ENCODE assay signal across 8 cellular contexts in genomic region chr14:70665448-70666363, GRCh38. TPM values are rescaled to one million over a fixed set of nuclear protein-coding genes. Genes with fewer than 3 reads are reported as not detected.
DNase-seq lines count a peak whose midpoint lies in the region; ATAC-seq and TF ChIP-seq lines count a peak whose summit lies in the region.

No MANE protein-coding gene starts in this region.

- no peak overlapping the region for H3K4me3 ChIP-seq in right atrium auricular region

- no peaks in the 10 kb centered on the region for H3K27me3 Mint-ChIP-seq in WTC11 (ENCODE audit: low read depth)
- H3K27me3 Mint-ChIP-seq in naive B cell, result no peaks in the 10 kb centered on the region
- H3K27me3 Mint-ChIP-seq in glutamatergic neuron (ENCODE audit: unreplicated experiment), result peaks cover 4% of the 10 kb centered on the region

- TF ChIP-seq RAD21 in Ishikawa (IDR thresholded peaks at IDR 0.05; ENCODE audit: low read depth), result no peak

- H3K27ac ChIP-seq in right atrium auricular region, result no peak overlapping the region

- peak; percentile 35 for TF ChIP-seq EP300 in Ishikawa (IDR thresholded peaks at IDR 0.05; ENCODE audit: borderline replicate concordance)

- H3K4me3 Mint-ChIP-seq in WTC11, result no peak overlapping the region
- peak overlapping the region; percentile 57 to 88 (median 78) for H3K4me3 Mint-ChIP-seq in naive B cell
- H3K4me3 Mint-ChIP-seq in glutamatergic neuron (ENCODE audit: unreplicated experiment), result no peak overlapping the region

- no peaks in the 10 kb centered on the region for H3K9me3 ChIP-seq in right atrium auricular region

- H3K4me1 Mint-ChIP-seq in WTC11 (peaks cover 60% of the 10 kb centered on the region), naive B cell (peaks cover 77 to 99% (median 87%) of the 10 kb centered on the region in 3 donors), glutamatergic neuron (ENCODE audit: low read depth, unreplicated experiment) (peaks cover 7% of the 10 kb centered on the region)

- H3K36me3 Mint-ChIP-seq in WTC11, result peaks cover 60% of the 10 kb centered on the region
- H3K36me3 Mint-ChIP-seq in naive B cell, result peaks cover 5 to 16% of the 10 kb centered on the region in 2 donors
- no peaks in the 10 kb centered on the region for H3K36me3 Mint-ChIP-seq in glutamatergic neuron (ENCODE audit: unreplicated experiment)

- H3K36me3 ChIP-seq in right atrium auricular region, result no peaks in the 10 kb centered on the region

- H3K27ac Mint-ChIP-seq in WTC11 (peak overlapping the region; percentile 74), naive B cell (peak overlapping the region; percentile 79 to 97 (median 91)), glutamatergic neuron (ENCODE audit: unreplicated experiment) (no peak overlapping the region)

- no peaks in the 10 kb centered on the region for H3K27me3 ChIP-seq in right atrium auricular region

- no peak for TF ChIP-seq CTCF in GM13977 (IDR thresholded peaks at IDR 0.05; ENCODE audit: extremely low read depth, insufficient read depth, missing control alignments)
- no peak for TF ChIP-seq CTCF in WTC11 (IDR thresholded peaks at IDR 0.05)
- TF ChIP-seq CTCF in glutamatergic neuron (IDR thresholded peaks at IDR 0.05; ENCODE audit: partially characterized antibody, unreplicated experiment), result no peak
- TF ChIP-seq CTCF in right atrium auricular region (IDR thresholded peaks at IDR 0.05), result no peak

- in situ Hi-C loops in GM13977 (cut with MboI; ENCODE audit: low pct_unique_long_range_greater_than_20kb, low sequenced_read_pairs, unreplicated experiment), result no loop called here

- DNase-seq in GM13977 (ENCODE audit: low spot score) (peak; percentile 59), WTC11 (ENCODE audit: low spot score) (no peak), naive B cell (peak; percentile 69), glutamatergic neuron (no peak), right atrium auricular region (ENCODE audit: low spot score) (no peak), NCI-H1694 (lab: John Stamatoyannopoulos, UW) (no peak)

- ATAC-seq in GM21737 (IDR thresholded peaks at IDR 0.05; ENCODE audit: unreplicated experiment) (peak; percentile 41), WTC11 (peak; percentile 41), naive B cell (ENCODE audit: low read depth in 2 of 2) (peak; percentile 62 to 66)

- peaks cover 0 to 24% of the 10 kb centered on the region in 2 donors for H3K4me1 ChIP-seq in right atrium auricular region

- POLR2A ChIA-PET in WTC11 (lab: Charles Lee), result interaction anchor here (0.5 kb wide), 1 partner anchor 11 kb away, joined by 3 read pairs; no protein-coding TSS in a partner anchor

- H3K9me3 Mint-ChIP-seq in WTC11 (no peaks in the 10 kb centered on the region), naive B cell (peaks cover 0 to 2% (median 0%) of the 10 kb centered on the region in 7 donors), glutamatergic neuron (ENCODE audit: unreplicated experiment) (peaks cover 3% of the 10 kb centered on the region)

- CTCF ChIA-PET in WTC11 (lab: Charles Lee), result interaction anchor here (0.6 to 1.1 kb wide), 2 partner anchors 48 to 144 kb away, joined by 3 to 5 read pairs; no protein-coding TSS in a partner anchor

TF ChIP-seq in Ishikawa, 13 proteins besides CTCF, POLR2A, EP300 and RAD21:
- TF ChIP-seq NFIC (IDR thresholded peaks at IDR 0.05), result peak; percentile 90
- no peak for TF ChIP-seq ZBTB7A (IDR thresholded peaks at IDR 0.05; ENCODE audit: low read depth)
- TF ChIP-seq TCF12 (IDR thresholded peaks at IDR 0.05; ENCODE audit: low read depth), result no peak
- TF ChIP-seq REST (IDR thresholded peaks at IDR 0.05; ENCODE audit: low read depth), result no peak
- 0 out of 2 replicates have a peak, but pooled peaks have one; percentile 11 for TF ChIP-seq YY1 (IDR thresholded peaks at IDR 0.05; ENCODE audit: low read depth)
- peak; percentile 56 for TF ChIP-seq TEAD4 (IDR thresholded peaks at IDR 0.05)
- no peak for TF ChIP-seq EGR1 (IDR thresholded peaks at IDR 0.05)
- TF ChIP-seq MAX (IDR thresholded peaks at IDR 0.05), result no peak
- no peak for TF ChIP-seq CEBPB (IDR thresholded peaks at IDR 0.05)
TF ChIP-seq in Ishikawa: peak in this region for 3.

TF ChIP-seq in WTC11, 78 proteins besides CTCF, POLR2A, EP300 and RAD21:
- TF ChIP-seq MAX (CRISPR knock-in tag; IDR thresholded peaks at IDR 0.05) (no peak), ZNF671 (CRISPR knock-in tag; IDR thresholded peaks at IDR 0.05) (no peak), ZNF317 (CRISPR knock-in tag; IDR thresholded peaks at IDR 0.05; ENCODE audit: borderline replicate concordance, low read depth) (no peak), NFATC4 (CRISPR knock-in tag; IDR thresholded peaks at IDR 0.05) (no peak), E2F5 (CRISPR knock-in tag; IDR thresholded peaks at IDR 0.05) (no peak), ZSCAN18 (CRISPR knock-in tag; IDR thresholded peaks at IDR 0.05) (no peak), ZBTB21 (CRISPR knock-in tag; IDR thresholded peaks at IDR 0.05; ENCODE audit: borderline replicate concordance) (no peak), PRDM15 (CRISPR knock-in tag; IDR thresholded peaks at IDR 0.05) (no peak), IRF2 (CRISPR knock-in tag; IDR thresholded peaks at IDR 0.05; ENCODE audit: borderline replicate concordance, low read depth) (no peak), PRRX2 (CRISPR knock-in tag; IDR thresholded peaks at IDR 0.05) (no peak)

RNA-seq across cellular contexts. Expression of gene TTC9, which starts 24.0 kb away (rescaled TPM):
- total RNA-seq in WTC11 (2021) (21.4 to 26.2 TPM (median 22.5 TPM) in 3 replicates), glutamatergic neuron (ENCODE audit: unreplicated experiment) (8.6 TPM), right atrium auricular region (1 to 10 TPM; 2.2 to 5.3 TPM)
- 10 to 100 TPM; 11.7 to 24.2 (median 18.0) TPM for polyA plus RNA-seq in naive B cell (ENCODE audit: low read depth in 6 of 6)

Comparison
In these comparisons a context has a peak if more than half of its experiments do, and no peak if none do; other contexts are left out.
1. DNase-seq: peak in GM13977 (single experiment) and naive B cell (single experiment); none in WTC11 (single experiment), glutamatergic neuron (single experiment), right atrium auricular region (single experiment) and NCI-H1694 (single experiment).
2. H3K4me3 Mint-ChIP-seq: peak in naive B cell (8 of 8); none in WTC11 (single experiment) and glutamatergic neuron (single experiment).
3. Peak in every context shown above with its lines, with median percentiles within 50 percentile points of each other: ATAC-seq.